In the genomic region with DNA sequence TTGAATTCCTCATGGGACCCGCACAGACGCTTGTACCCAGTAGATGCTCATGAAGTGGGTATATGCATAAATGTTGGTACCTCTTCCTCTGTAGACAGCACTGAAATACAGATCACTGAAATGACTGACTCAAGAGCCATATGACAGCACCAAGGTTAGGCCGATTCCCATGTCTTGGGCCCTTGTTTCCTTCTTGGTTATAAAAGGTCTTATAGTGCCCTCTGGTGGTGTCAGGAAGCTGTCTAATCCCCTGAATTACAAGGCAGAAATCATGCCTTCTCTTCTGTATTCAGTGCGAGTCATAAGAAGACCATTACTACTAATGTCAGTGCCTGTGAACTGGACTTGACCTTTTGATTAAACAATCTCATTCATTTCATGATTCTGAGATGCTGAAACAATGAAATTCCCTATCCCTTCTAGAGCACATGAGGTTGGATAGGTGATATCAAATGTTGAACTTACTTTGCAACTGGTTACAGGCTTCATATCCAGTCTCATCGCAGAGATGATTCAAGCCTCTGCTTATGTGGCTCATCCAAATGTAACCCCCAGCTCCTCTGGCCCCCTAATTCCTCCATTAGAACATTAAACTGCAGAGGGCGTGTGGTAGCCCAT, we compare ENCODE assay signal across 1 cellular context.
TF ChIP-seq lines count a peak whose summit lies in the region.

No MANE protein-coding gene starts in this region.

TF ChIP-seq in GM23338, 12 proteins besides CTCF, POLR2A, EP300 and RAD21 (continued from another document):
- TF ChIP-seq, protein P1, sequence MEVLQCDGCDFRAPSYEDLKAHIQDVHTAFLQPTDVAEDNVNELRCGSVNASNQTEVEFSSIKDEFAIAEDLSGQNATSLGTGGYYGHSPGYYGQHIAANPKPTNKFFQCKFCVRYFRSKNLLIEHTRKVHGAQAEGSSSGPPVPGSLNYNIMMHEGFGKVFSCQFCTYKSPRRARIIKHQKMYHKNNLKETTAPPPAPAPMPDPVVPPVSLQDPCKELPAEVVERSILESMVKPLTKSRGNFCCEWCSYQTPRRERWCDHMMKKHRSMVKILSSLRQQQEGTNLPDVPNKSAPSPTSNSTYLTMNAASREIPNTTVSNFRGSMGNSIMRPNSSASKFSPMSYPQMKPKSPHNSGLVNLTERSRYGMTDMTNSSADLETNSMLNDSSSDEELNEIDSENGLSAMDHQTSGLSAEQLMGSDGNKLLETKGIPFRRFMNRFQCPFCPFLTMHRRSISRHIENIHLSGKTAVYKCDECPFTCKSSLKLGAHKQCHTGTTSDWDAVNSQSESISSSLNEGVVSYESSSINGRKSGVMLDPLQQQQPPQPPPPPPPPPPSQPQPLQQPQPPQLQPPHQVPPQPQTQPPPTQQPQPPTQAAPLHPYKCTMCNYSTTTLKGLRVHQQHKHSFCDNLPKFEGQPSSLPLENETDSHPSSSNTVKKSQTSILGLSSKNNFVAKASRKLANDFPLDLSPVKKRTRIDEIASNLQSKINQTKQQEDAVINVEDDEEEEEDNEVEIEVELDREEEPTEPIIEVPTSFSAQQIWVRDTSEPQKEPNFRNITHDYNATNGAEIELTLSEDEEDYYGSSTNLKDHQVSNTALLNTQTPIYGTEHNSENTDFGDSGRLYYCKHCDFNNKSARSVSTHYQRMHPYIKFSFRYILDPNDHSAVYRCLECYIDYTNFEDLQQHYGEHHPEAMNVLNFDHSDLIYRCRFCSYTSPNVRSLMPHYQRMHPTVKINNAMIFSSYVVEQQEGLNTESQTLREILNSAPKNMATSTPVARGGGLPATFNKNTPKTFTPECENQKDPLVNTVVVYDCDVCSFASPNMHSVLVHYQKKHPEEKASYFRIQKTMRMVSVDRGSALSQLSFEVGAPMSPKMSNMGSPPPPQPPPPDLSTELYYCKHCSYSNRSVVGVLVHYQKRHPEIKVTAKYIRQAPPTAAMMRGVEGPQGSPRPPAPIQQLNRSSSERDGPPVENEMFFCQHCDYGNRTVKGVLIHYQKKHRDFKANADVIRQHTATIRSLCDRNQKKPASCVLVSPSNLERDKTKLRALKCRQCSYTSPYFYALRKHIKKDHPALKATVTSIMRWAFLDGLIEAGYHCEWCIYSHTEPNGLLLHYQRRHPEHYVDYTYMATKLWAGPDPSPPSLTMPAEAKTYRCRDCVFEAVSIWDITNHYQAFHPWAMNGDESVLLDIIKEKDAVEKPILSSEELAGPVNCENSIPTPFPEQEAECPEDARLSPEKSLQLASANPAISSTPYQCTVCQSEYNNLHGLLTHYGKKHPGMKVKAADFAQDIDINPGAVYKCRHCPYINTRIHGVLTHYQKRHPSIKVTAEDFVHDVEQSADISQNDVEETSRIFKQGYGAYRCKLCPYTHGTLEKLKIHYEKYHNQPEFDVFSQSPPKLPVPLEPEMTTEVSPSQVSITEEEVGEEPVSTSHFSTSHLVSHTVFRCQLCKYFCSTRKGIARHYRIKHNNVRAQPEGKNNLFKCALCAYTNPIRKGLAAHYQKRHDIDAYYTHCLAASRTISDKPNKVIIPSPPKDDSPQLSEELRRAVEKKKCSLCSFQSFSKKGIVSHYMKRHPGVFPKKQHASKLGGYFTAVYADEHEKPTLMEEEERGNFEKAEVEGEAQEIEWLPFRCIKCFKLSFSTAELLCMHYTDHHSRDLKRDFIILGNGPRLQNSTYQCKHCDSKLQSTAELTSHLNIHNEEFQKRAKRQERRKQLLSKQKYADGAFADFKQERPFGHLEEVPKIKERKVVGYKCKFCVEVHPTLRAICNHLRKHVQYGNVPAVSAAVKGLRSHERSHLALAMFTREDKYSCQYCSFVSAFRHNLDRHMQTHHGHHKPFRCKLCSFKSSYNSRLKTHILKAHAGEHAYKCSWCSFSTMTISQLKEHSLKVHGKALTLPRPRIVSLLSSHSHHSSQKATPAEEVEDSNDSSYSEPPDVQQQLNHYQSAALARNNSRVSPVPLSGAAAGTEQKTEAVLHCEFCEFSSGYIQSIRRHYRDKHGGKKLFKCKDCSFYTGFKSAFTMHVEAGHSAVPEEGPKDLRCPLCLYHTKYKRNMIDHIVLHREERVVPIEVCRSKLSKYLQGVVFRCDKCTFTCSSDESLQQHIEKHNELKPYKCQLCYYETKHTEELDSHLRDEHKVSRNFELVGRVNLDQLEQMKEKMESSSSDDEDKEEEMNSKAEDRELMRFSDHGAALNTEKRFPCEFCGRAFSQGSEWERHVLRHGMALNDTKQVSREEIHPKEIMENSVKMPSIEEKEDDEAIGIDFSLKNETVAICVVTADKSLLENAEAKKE (CRISPR knock-in tag; IDR thresholded peaks at IDR 0.05): no peak
- TF ChIP-seq ZNF331 (CRISPR knock-in tag; IDR thresholded peaks at IDR 0.05; ENCODE audit: low read depth) (no peak), EZH2 (IDR thresholded peaks at IDR 0.05; ENCODE audit: low read depth, unreplicated experiment) (no peak), POLR2AphosphoS5 (IDR thresholded peaks at IDR 0.05; ENCODE audit: low read depth) (no peak), REST (IDR thresholded peaks at IDR 0.05; ENCODE audit: unreplicated experiment) (no peak), CREB1 (CRISPR knock-in tag; IDR thresholded peaks at IDR 0.05; ENCODE audit: low read depth) (no peak), STAT1 (IDR thresholded peaks at IDR 0.05; ENCODE audit: unreplicated experiment) (no peak)
- TF ChIP-seq, protein P2, sequence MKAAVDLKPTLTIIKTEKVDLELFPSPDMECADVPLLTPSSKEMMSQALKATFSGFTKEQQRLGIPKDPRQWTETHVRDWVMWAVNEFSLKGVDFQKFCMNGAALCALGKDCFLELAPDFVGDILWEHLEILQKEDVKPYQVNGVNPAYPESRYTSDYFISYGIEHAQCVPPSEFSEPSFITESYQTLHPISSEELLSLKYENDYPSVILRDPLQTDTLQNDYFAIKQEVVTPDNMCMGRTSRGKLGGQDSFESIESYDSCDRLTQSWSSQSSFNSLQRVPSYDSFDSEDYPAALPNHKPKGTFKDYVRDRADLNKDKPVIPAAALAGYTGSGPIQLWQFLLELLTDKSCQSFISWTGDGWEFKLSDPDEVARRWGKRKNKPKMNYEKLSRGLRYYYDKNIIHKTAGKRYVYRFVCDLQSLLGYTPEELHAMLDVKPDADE (IDR thresholded peaks at IDR 0.05): no peak
TF ChIP-seq in GM23338: peak in this region for 0.
